10 cellular contexts compared by ENCODE assay signal in the genomic region with DNA sequence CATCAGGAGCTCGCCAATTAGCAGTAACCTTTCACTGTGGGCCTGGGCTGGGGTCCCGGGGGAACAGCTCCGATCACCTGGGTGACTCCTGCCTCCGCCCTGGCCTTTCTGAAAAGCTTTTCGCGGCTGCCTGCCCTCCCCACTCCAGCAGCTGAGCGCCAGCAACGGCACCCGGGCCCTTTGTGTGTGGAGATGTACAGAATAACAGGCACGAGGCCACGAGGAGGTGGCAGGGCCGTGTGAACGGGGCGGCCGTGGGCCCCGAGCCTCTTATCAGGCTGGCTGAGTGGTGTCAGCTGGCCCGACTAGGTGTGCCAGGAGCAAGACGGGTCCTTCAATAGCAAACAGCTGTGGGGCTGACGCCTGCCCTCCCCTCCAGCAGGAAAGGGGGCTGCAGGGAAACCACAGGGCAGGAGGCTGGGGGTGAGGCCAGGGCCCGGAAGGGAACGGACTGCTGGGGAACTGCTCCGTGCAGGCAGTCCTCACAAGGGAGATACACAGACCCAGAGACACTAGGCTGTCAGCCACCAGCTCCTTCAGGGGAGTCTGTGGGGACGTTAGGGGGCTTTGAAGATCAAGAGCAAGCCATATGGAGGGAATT. TPM values are rescaled to one million over a fixed set of nuclear protein-coding genes. Genes with fewer than 3 reads are reported as not detected.
DNase-seq lines count a peak whose midpoint lies in the region; ATAC-seq and TF ChIP-seq lines count a peak whose summit lies in the region.
"Had no signal": no experiment of that assay in that cellular context is flagged by ENCODE, and none has a peak within 500 bp of the region (broad histone marks: within the 10 kb centered on the region; RNA-seq: fewer than 3 reads in every experiment).

No MANE protein-coding gene starts in this region.

- intact Hi-C loops in mucosa of descending colon (cut with DNase I, micrococcal nuclease) (no loop called here), Calu3 (cut with micrococcal nuclease; ENCODE audit: unreplicated experiment) (loop anchor here (5.0 kb wide), 1 partner anchor 249 kb away; no protein-coding TSS in a partner anchor)

- H3K4me3 Mint-ChIP-seq in Calu3 (ENCODE audit: low read depth, unreplicated experiment) = no peak overlapping the region

- peaks cover 94% of the 10 kb centered on the region for H3K27me3 Mint-ChIP-seq in Calu3 (ENCODE audit: unreplicated experiment)

- H3K4me3 ChIP-seq in mucosa of descending colon = no peak overlapping the region

- H3K36me3 Mint-ChIP-seq in activated naive CD4-positive, alpha-beta T cell treated with anti-CD3 and anti-CD28 coated beads, Interleukin-2, amount 50 U/mL, for 72 hours = peaks cover 0 to 14% of the 10 kb centered on the region in 2 donors
- no peaks in the 10 kb centered on the region for H3K36me3 Mint-ChIP-seq in Calu3 (ENCODE audit: insufficient read depth, unreplicated experiment)

- CTCF ChIA-PET in Calu3 (lab: Charles Lee) = interaction anchor here (0.5 to 1.1 kb wide), 3 partner anchors 91 to 245 kb away, joined by 3 to 4 read pairs (median 3); no protein-coding TSS in a partner anchor

- no TSS peak for BruUV-seq in Calu3 (replicated peaks; lab: Mats Ljungman, UMichigan)

- H3K4me1 Mint-ChIP-seq in Calu3 (ENCODE audit: low read depth, unreplicated experiment) = no peaks in the 10 kb centered on the region

- H3K36me3 ChIP-seq in mucosa of descending colon (ENCODE audit: low read depth) = no peaks in the 10 kb centered on the region

- TF ChIP-seq CTCF in mucosa of descending colon (IDR thresholded peaks at IDR 0.05) = no peak
- no peak for TF ChIP-seq CTCF in Calu3 (IDR thresholded peaks at IDR 0.05; ENCODE audit: unreplicated experiment)

- H3K9me3 ChIP-seq in mucosa of descending colon = no peaks in the 10 kb centered on the region

- peak; percentile 31 to 56 for ATAC-seq in activated naive CD4-positive, alpha-beta T cell treated with anti-CD3 and anti-CD28 coated beads, Interleukin-2, amount 50 U/mL, for 72 hours
- ATAC-seq in mucosa of descending colon (peak; percentile 32), GM21367 (IDR thresholded peaks at IDR 0.05; ENCODE audit: unreplicated experiment) (no peak)
- ATAC-seq: Panc1 had no signal

- peak; percentile 86 for DNase-seq in DMS 273 (lab: John Stamatoyannopoulos, UW; ENCODE audit: unreplicated experiment)
- peak; percentile 80 for DNase-seq in NCI-H128 (lab: John Stamatoyannopoulos, UW; ENCODE audit: unreplicated experiment)
- DNase-seq in activated naive CD4-positive, alpha-beta T cell treated with anti-CD3 and anti-CD28 coated beads, Interleukin-2, amount 50 U/mL, for 72 hours (ENCODE audit: low spot score in 2 of 2) = no peak
- DNase-seq in mucosa of descending colon = no peak
- no peak for DNase-seq in Calu3
- no peak for DNase-seq in iPS-NIHi11 (ENCODE audit: low spot score)
- DNase-seq in activated CD8-positive, alpha-beta memory T cell treated with anti-CD3 and anti-CD28 coated beads, Interleukin-2, amount 50 U/mL, for 4 hours = no peak
- DNase-seq: activated effector memory CD4-positive, alpha-beta T cell treated with Interleukin-2 at 50 U/mL for 16 hours had no signal

- H3K9me3 Mint-ChIP-seq in activated naive CD4-positive, alpha-beta T cell treated with anti-CD3 and anti-CD28 coated beads, Interleukin-2, amount 50 U/mL, for 72 hours = no peaks in the 10 kb centered on the region
- no peaks in the 10 kb centered on the region for H3K9me3 Mint-ChIP-seq in Calu3 (ENCODE audit: low read depth, unreplicated experiment)

- H3K27ac Mint-ChIP-seq in activated naive CD4-positive, alpha-beta T cell treated with anti-CD3 and anti-CD28 coated beads, Interleukin-2, amount 50 U/mL, for 72 hours = peak overlapping the region; percentile 83 to 92
- H3K27ac Mint-ChIP-seq in Calu3 (ENCODE audit: unreplicated experiment) = no peak overlapping the region

- no peaks in the 10 kb centered on the region for H3K4me1 ChIP-seq in mucosa of descending colon (ENCODE audit: low read depth)

RNA-seq across cellular contexts. Expression of gene NOL4L, which starts 56.7 kb away (rescaled TPM):
- 10 to 100 TPM; 21.2 to 30.7 TPM for total RNA-seq in activated naive CD4-positive, alpha-beta T cell treated with anti-CD3 and anti-CD28 coated beads, Interleukin-2, amount 50 U/mL, for 72 hours
- 10 to 100 TPM; 46.1 to 75.3 (median 55.1) TPM for total RNA-seq in mucosa of descending colon
- 46.9 and 55.7 TPM in 2 replicates for total RNA-seq in Calu3 (2022)

Comparison
In these comparisons a context has a peak if more than half of its experiments do, and no peak if none do; other contexts are left out.
1. DNase-seq: peak in DMS 273 (single experiment) and NCI-H128 (single experiment); none in activated naive CD4-positive, alpha-beta T cell treated with anti-CD3 and anti-CD28 coated beads, Interleukin-2, amount 50 U/mL, for 72 hours (0 of 2), mucosa of descending colon (0 of 3), Calu3 (single experiment), iPS-NIHi11 (single experiment) and activated CD8-positive, alpha-beta memory T cell treated with anti-CD3 and anti-CD28 coated beads, Interleukin-2, amount 50 U/mL, for 4 hours (single experiment).